Comparison of ENCODE assay signal across 10 cellular contexts in the genomic region with DNA sequence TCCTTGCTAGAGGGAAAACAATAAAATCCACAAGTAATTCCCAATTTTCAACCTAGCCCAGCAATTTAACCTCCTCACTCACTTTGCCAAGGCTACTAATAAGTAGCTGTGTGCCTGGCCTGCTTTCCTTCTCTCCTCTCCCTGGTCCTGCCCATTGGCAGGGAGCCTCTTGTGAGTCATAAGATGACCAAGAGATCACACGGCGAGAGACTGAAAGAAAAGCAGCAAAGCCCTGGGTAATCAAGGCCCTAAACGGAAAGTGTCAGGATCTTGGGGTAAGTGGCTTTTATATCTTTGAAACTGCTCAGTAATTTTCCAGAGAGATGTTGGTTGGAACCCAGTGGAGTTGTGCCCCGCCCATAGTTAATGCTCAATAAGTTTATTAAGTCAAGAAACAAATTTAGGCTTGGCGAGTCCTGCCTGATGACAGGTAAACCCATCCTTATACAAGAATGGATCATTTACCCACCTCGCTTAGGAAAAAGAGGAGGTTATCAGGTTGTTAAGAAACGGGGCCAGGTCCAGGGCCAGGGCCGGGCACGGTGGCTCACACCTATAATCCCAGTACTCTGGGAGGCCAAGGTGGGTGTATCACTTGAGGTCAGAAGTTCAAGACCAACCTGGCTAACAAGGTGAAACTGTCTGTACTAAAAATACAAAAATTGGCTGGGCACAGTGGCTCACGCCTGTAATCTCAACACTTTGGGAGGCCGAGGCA. TPM values are rescaled to one million over a fixed set of nuclear protein-coding genes. Genes with fewer than 3 reads are reported as not detected.
DNase-seq lines count a peak whose midpoint lies in the region; ATAC-seq, FAIRE-seq and TF ChIP-seq lines count a peak whose summit lies in the region.
"Had no signal": no experiment of that assay in that cellular context is flagged by ENCODE, and none has a peak within 500 bp of the region (broad histone marks: within the 10 kb centered on the region; RNA-seq: fewer than 3 reads in every experiment).

No MANE protein-coding gene starts in this region.

- no peak overlapping the region for H3K4me3 ChIP-seq in endothelial cell of umbilical vein (replicated peaks in 1 of 3; ENCODE audit: insufficient read depth in 1 of 3, low read depth in 1 of 3, low read length in 3 of 3)

- peaks cover 1% of the 10 kb centered on the region for H3K4me1 Mint-ChIP-seq in mesothelial cell of epicardium
- H3K4me1 Mint-ChIP-seq in natural killer cell treated with Interleukin-12 subunit alpha and Interleukin-12 subunit beta and Interleukin-15 and Interleukin-18, amount 100 ng/mL, for 72 hours (ENCODE audit: low read depth in 2 of 2): no peaks in the 10 kb centered on the region
- H3K4me1 Mint-ChIP-seq in activated naive CD8-positive, alpha-beta T cell treated with anti-CD3 and anti-CD28 coated beads, Interleukin-2, amount 50 U/mL, for 24 hours: no peaks in the 10 kb centered on the region
- H3K4me1 Mint-ChIP-seq: B cell had no signal

- no peak overlapping the region for H3K4me3 Mint-ChIP-seq in mesothelial cell of epicardium
- H3K4me3 Mint-ChIP-seq in natural killer cell treated with Interleukin-12 subunit alpha and Interleukin-12 subunit beta and Interleukin-15 and Interleukin-18, amount 100 ng/mL, for 72 hours: no peak overlapping the region
- no peak overlapping the region for H3K4me3 Mint-ChIP-seq in activated naive CD8-positive, alpha-beta T cell treated with anti-CD3 and anti-CD28 coated beads, Interleukin-2, amount 50 U/mL, for 24 hours
- H3K4me3 Mint-ChIP-seq: B cell had no signal

- H3K36me3 ChIP-seq in endothelial cell of umbilical vein (ENCODE audit: control insufficient read depth in 2 of 2, extremely low read depth in 1 of 2, insufficient read depth in 2 of 2, low read length in 2 of 2): no peaks in the 10 kb centered on the region

- no peaks in the 10 kb centered on the region for H3K27me3 Mint-ChIP-seq in mesothelial cell of epicardium (ENCODE audit: low read depth)
- no peaks in the 10 kb centered on the region for H3K27me3 Mint-ChIP-seq in natural killer cell treated with Interleukin-12 subunit alpha and Interleukin-12 subunit beta and Interleukin-15 and Interleukin-18, amount 100 ng/mL, for 72 hours
- H3K27me3 Mint-ChIP-seq in activated naive CD8-positive, alpha-beta T cell treated with anti-CD3 and anti-CD28 coated beads, Interleukin-2, amount 50 U/mL, for 24 hours: no peaks in the 10 kb centered on the region
- H3K27me3 Mint-ChIP-seq: B cell had no signal

- POLR2A ChIA-PET in endothelial cell of umbilical vein (lab: Charles Lee): interaction anchor here (1.7 kb wide), 1 partner anchor 10 kb away, joined by 7 read pairs; a partner anchor contains a TSS

- no peak overlapping the region for H3K4me2 ChIP-seq in endothelial cell of umbilical vein (ENCODE audit: insufficient read depth, low read length)

- no peaks in the 10 kb centered on the region for H3K9me1 ChIP-seq in endothelial cell of umbilical vein (replicated peaks; ENCODE audit: control insufficient read depth, extremely low read depth, insufficient read depth, low read length)

- peaks cover 10% of the 10 kb centered on the region for H3K4me1 ChIP-seq in endothelial cell of umbilical vein (ENCODE audit: control insufficient read depth, extremely low read depth, insufficient read depth, low read length)

- DNase-seq in NCI-H2196 (lab: John Stamatoyannopoulos, UW; ENCODE audit: unreplicated experiment): peak; percentile 57
- no peak for DNase-seq in NCI-H2196 treated with DMSO at 0.1 percent for 48 hours (lab: John Stamatoyannopoulos, UW; ENCODE audit: unreplicated experiment)
- DNase-seq in endothelial cell of umbilical vein (ENCODE audit: low read depth, low spot score): peak; percentile 94
- DNase-seq in mesothelial cell of epicardium (ENCODE audit: low spot score in 2 of 2, unreplicated experiment in 2 of 2): no peak
- DNase-seq in natural killer cell treated with Interleukin-12 subunit alpha and Interleukin-12 subunit beta and Interleukin-15 and Interleukin-18, amount 100 ng/mL, for 72 hours (ENCODE audit: low spot score): no peak
- DNase-seq in NCI-H2107 treated with DMSO at 0.1 percent for 48 hours (lab: John Stamatoyannopoulos, UW; ENCODE audit: unreplicated experiment): no peak
- DNase-seq in activated naive CD8-positive, alpha-beta T cell treated with anti-CD3 and anti-CD28 coated beads, Interleukin-2, amount 50 U/mL, for 24 hours: no peak
- DNase-seq: T-helper 2 cell had no signal

- H3K36me3 Mint-ChIP-seq in mesothelial cell of epicardium: no peaks in the 10 kb centered on the region
- H3K36me3 Mint-ChIP-seq in natural killer cell treated with Interleukin-12 subunit alpha and Interleukin-12 subunit beta and Interleukin-15 and Interleukin-18, amount 100 ng/mL, for 72 hours: no peaks in the 10 kb centered on the region
- peaks cover under 1% of the 10 kb centered on the region for H3K36me3 Mint-ChIP-seq in activated naive CD8-positive, alpha-beta T cell treated with anti-CD3 and anti-CD28 coated beads, Interleukin-2, amount 50 U/mL, for 24 hours (ENCODE audit: low read depth)

- ATAC-seq in natural killer cell treated with Interleukin-12 subunit alpha and Interleukin-12 subunit beta and Interleukin-15 and Interleukin-18, amount 100 ng/mL, for 72 hours: no peak
- ATAC-seq in GM21576 (IDR thresholded peaks at IDR 0.05; ENCODE audit: unreplicated experiment): no peak
- ATAC-seq in activated naive CD8-positive, alpha-beta T cell treated with anti-CD3 and anti-CD28 coated beads, Interleukin-2, amount 50 U/mL, for 24 hours: no peak

- H3K79me2 ChIP-seq in endothelial cell of umbilical vein (ENCODE audit: control insufficient read depth, insufficient read depth, low read length): no peaks in the 10 kb centered on the region

- TF ChIP-seq CTCF in endothelial cell of umbilical vein (IDR thresholded peaks at IDR 0.05; ENCODE audit: extremely low read depth in 1 of 2, insufficient read depth in 1 of 2, low read depth in 1 of 2, low read length in 2 of 2) (no peak), mesothelial cell of epicardium (IDR thresholded peaks at IDR 0.05; ENCODE audit: unreplicated experiment) (no peak)

- H2AFZ ChIP-seq in endothelial cell of umbilical vein (ENCODE audit: low read depth, low read length): peak overlapping the region; percentile 3

- CTCF ChIA-PET in endothelial cell of umbilical vein (lab: Charles Lee): interaction anchor here (0.7 to 1.9 kb wide), 5 partner anchors 8 to 419 kb away, joined by 3 to 19 read pairs (median 4); a partner anchor contains a TSS

- intact Hi-C loops in endothelial cell of umbilical vein (cut with micrococcal nuclease): loop anchor here (1.0 kb wide), 1 partner anchor 9 kb away; no protein-coding TSS in a partner anchor

- no peak overlapping the region for H3K9ac ChIP-seq in endothelial cell of umbilical vein (replicated peaks; ENCODE audit: extremely low read depth, insufficient read depth, low read length)

- H3K9me3 Mint-ChIP-seq in mesothelial cell of epicardium: no peaks in the 10 kb centered on the region
- H3K9me3 Mint-ChIP-seq in natural killer cell treated with Interleukin-12 subunit alpha and Interleukin-12 subunit beta and Interleukin-15 and Interleukin-18, amount 100 ng/mL, for 72 hours: no peaks in the 10 kb centered on the region
- no peaks in the 10 kb centered on the region for H3K9me3 Mint-ChIP-seq in activated naive CD8-positive, alpha-beta T cell treated with anti-CD3 and anti-CD28 coated beads, Interleukin-2, amount 50 U/mL, for 24 hours

- peak overlapping the region; percentile 40 for H3K27ac Mint-ChIP-seq in mesothelial cell of epicardium
- no peak overlapping the region for H3K27ac Mint-ChIP-seq in natural killer cell treated with Interleukin-12 subunit alpha and Interleukin-12 subunit beta and Interleukin-15 and Interleukin-18, amount 100 ng/mL, for 72 hours
- H3K27ac Mint-ChIP-seq in activated naive CD8-positive, alpha-beta T cell treated with anti-CD3 and anti-CD28 coated beads, Interleukin-2, amount 50 U/mL, for 24 hours: no peak overlapping the region
- H3K27ac Mint-ChIP-seq: B cell had no signal

- peak; percentile 99 for FAIRE-seq in endothelial cell of umbilical vein (lab: Jason Lieb, UNC)

- dilution Hi-C loops in endothelial cell of umbilical vein (cut with MboI; ENCODE audit: extremely low pct_ligation_motif_present, low sequenced_read_pairs): no loop called here

- no peaks in the 10 kb centered on the region for H3K9me3 ChIP-seq in endothelial cell of umbilical vein (replicated peaks; ENCODE audit: control insufficient read depth, insufficient read depth, low read length)

- BruUV-seq in endothelial cell of umbilical vein (replicated peaks; lab: Mats Ljungman, UMichigan): TSS peak; percentile 67

- TF ChIP-seq POLR2A in endothelial cell of umbilical vein (IDR thresholded peaks at IDR 0.05; ENCODE audit: low read depth, low read length): no peak

- H3K27ac ChIP-seq in endothelial cell of umbilical vein (ENCODE audit: insufficient read depth, low read depth, low read length): peak overlapping the region; percentile 44

- H3K27me3 ChIP-seq in endothelial cell of umbilical vein (ENCODE audit: control insufficient read depth in 2 of 2, insufficient read depth in 2 of 2, low read length in 2 of 2): no peaks in the 10 kb centered on the region

- no peaks in the 10 kb centered on the region for H4K20me1 ChIP-seq in endothelial cell of umbilical vein (replicated peaks; ENCODE audit: control insufficient read depth, extremely low read depth, insufficient read depth, low read length)

TF ChIP-seq in endothelial cell of umbilical vein, 7 proteins besides CTCF, POLR2A, EP300 and RAD21 (continues in another document):
- TF ChIP-seq MYC (IDR thresholded peaks at IDR 0.05; ENCODE audit: low read depth, low read length): no peak
- TF ChIP-seq POLR2AphosphoS5 (IDR thresholded peaks at IDR 0.05; ENCODE audit: insufficient read depth, low read depth, low read length): no peak
- TF ChIP-seq, protein P1, sequence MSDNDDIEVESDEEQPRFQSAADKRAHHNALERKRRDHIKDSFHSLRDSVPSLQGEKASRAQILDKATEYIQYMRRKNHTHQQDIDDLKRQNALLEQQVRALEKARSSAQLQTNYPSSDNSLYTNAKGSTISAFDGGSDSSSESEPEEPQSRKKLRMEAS (IDR thresholded peaks at IDR 0.05; ENCODE audit: insufficient read depth, insufficient read length): no peak
- TF ChIP-seq EZH2 (IDR thresholded peaks at IDR 0.05; ENCODE audit: borderline replicate concordance, low read depth, low read length, severe bottlenecking): no peak

RNA-seq across cellular contexts. Expression of a gene that starts 10.0 kb away (rescaled TPM):
- 52.9 and 57.1 TPM in 2 replicates for total RNA-seq in endothelial cell of umbilical vein
- polyA plus RNA-seq in endothelial cell of umbilical vein: 9.3 and 10.6 TPM in 2 replicates
- 10.6 and 11.4 TPM in 2 replicates for polyA plus RNA-seq in endothelial cell of umbilical vein (2011; cell fraction: cytosol; rRNA removed)
- 20.4 and 22.4 TPM in 2 replicates for polyA plus RNA-seq in endothelial cell of umbilical vein (2011; cell fraction: nucleus; rRNA removed)
- polyA plus RNA-seq in endothelial cell of umbilical vein (2012): 41.9 and 43.2 TPM in 2 replicates
- polyA minus RNA-seq in endothelial cell of umbilical vein: 43.8 and 50.3 TPM in 2 replicates
- polyA minus RNA-seq in endothelial cell of umbilical vein (2011; cell fraction: cytosol; rRNA and poly(A)+ RNA removed): 5.8 TPM
- polyA minus RNA-seq in endothelial cell of umbilical vein (2011; cell fraction: nucleus; rRNA and poly(A)+ RNA removed): 30.7 and 41.5 TPM in 2 replicates
- total RNA-seq in mesothelial cell of epicardium: 47.2 to 48.8 TPM (median 47.8 TPM) in 3 replicates
- 10 to 100 TPM; 62.1 to 85.1 TPM for total RNA-seq in natural killer cell treated with Interleukin-12 subunit alpha and Interleukin-12 subunit beta and Interleukin-15 and Interleukin-18, amount 100 ng/mL, for 72 hours

Comparison
In these comparisons a context has a peak if more than half of its experiments do, and no peak if none do; other contexts are left out.
1. DNase-seq: peak in NCI-H2196 (single experiment) and endothelial cell of umbilical vein (single experiment); none in NCI-H2196 treated with DMSO at 0.1 percent for 48 hours (single experiment), mesothelial cell of epicardium (0 of 2), natural killer cell treated with Interleukin-12 subunit alpha and Interleukin-12 subunit beta and Interleukin-15 and Interleukin-18, amount 100 ng/mL, for 72 hours (single experiment), NCI-H2107 treated with DMSO at 0.1 percent for 48 hours (single experiment) and activated naive CD8-positive, alpha-beta T cell treated with anti-CD3 and anti-CD28 coated beads, Interleukin-2, amount 50 U/mL, for 24 hours (single experiment).